In the genomic region with DNA sequence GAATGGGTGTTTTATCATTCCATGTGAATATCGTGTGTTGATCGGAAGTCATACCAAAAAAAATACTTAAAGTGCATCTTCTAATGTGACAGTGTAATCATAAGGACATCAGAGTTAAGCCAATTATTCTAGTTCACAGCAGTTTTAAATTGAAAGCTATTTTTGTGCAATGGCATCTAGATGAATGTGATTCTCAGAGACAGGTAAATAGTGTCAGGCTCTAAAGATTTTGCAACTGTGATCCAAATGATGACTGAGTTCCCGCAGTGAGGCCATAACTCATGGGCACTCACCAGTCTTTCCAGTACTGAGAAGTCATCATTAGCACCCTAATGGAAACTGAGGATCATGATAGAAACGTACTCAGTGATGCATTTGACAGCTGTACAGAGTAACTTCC, we compare ENCODE assay signal across 17 cellular contexts.
"Had no signal": no experiment of that assay in that cellular context is flagged by ENCODE, and none has a peak within 500 bp of the region (broad histone marks: within the 10 kb centered on the region; RNA-seq: fewer than 3 reads in every experiment).

No MANE protein-coding gene starts in this region.

- H3K4me3 ChIP-seq: stomach, suprapubic skin, testis, thoracic aorta, thyroid gland, tibial artery, tibial nerve, transverse colon, upper lobe of left lung, upper lobe of right lung, uterus, vagina had no signal

- H3K27ac ChIP-seq: stomach, suprapubic skin, testis, thoracic aorta, thyroid gland, tibial artery, tibial nerve, transverse colon, upper lobe of left lung, upper lobe of right lung, uterus, vagina had no signal

- H3K9me3 ChIP-seq: stomach, suprapubic skin, testis, thoracic aorta, thyroid gland, tibial artery, tibial nerve, transverse colon, upper lobe of left lung, upper lobe of right lung, uterus, vagina had no signal

- H3K27me3 ChIP-seq: stomach, suprapubic skin, testis, thyroid gland, tibial artery, tibial nerve, transverse colon, upper lobe of left lung, upper lobe of right lung, uterus, vagina had no signal

- ATAC-seq: stimulated activated effector memory CD8-positive, alpha-beta T cell treated with anti-CD3 and anti-CD28 coated beads, Interleukin-12 subunit alpha, Interleukin-12 subunit beta, amount 100 ng/mL, for 72 hours; stimulated activated memory B cell treated with anti-CD40 and anti-IgM and Interleukin-4, amounts not matched to agents 10 μg/mL and 1 μg/mL and 100 μg/mL, for 72 hours; stimulated activated naive B cell treated with anti-CD40 and anti-IgM and Interleukin-4, amounts not matched to agents 10 μg/mL and 1 μg/mL and 100 μg/mL, for 72 hours; stimulated activated naive CD8-positive, alpha-beta T cell treated with anti-CD3 and anti-CD28 coated beads, Interleukin-15, amount 100 ng/mL, for 72 hours; stimulated activated naive CD8-positive, alpha-beta T cell treated with anti-CD3 and anti-CD28 coated beads, Interleukin-15, Interleukin-2, amounts not matched to agents 100 U/mL and 50 U/mL, for 24 hours; upper lobe of right lung had no signal

- H3K36me3 ChIP-seq: stomach, suprapubic skin, thoracic aorta, thyroid gland, tibial artery, tibial nerve, transverse colon, upper lobe of left lung, upper lobe of right lung, uterus, vagina had no signal
